ENCODE assay signal across 8 cellular contexts in genomic region chr1:185670187-185670627, GRCh38.
DNase-seq lines count a peak whose midpoint lies in the region; ATAC-seq and TF ChIP-seq lines count a peak whose summit lies in the region.

No MANE protein-coding gene starts in this region.

- ATAC-seq in GM21367 (IDR thresholded peaks at IDR 0.05; ENCODE audit: unreplicated experiment) (peak; percentile 43), GM19328 (IDR thresholded peaks at IDR 0.05; ENCODE audit: unreplicated experiment) (no peak), HG03460 (IDR thresholded peaks at IDR 0.05; ENCODE audit: unreplicated experiment) (no peak)

- peak; percentile 72 for TF ChIP-seq CTCF in foreskin fibroblast (IDR thresholded peaks at IDR 0.05; ENCODE audit: low read depth, low read length)

- no peak overlapping the region for H3K4me3 ChIP-seq in foreskin fibroblast (ENCODE audit: low read depth in 1 of 2, low read length in 2 of 2)

- peak; percentile 41 for DNase-seq in COR-L47 (lab: John Stamatoyannopoulos, UW)
- peak; percentile 44 for DNase-seq in NCI-H2171 treated with DMSO at 0.1 percent for 48 hours (lab: John Stamatoyannopoulos, UW)
- peak; percentile 51 for DNase-seq in activated CD8-positive, alpha-beta memory T cell treated with anti-CD3 and anti-CD28 coated beads, Interleukin-2, amount 50 U/mL, for 4 hours
- peak; percentile 32 to 75 for DNase-seq in foreskin fibroblast
- DNase-seq in renal cortical epithelial cell (ENCODE audit: low read depth), result peak; percentile 70
